In the genomic region with DNA sequence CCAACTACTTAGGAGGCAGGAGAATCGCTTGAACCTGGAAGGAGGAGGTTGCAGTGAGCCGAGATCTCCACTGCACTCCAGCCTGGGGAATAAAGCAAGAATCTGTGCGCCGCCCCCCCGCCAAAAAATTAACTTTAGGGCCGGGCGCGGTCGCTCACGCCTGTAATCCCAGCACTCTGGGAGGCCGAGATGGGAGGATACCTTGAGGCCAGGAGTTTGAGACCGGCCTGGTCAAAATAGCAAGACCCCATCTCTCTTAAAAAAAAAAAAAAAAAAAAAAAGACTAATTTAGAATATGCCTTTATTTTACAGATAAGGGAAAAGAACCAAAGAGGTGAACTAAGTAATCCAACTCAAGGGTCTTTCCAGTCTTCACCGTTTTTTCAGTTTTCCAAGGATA, we compare ENCODE assay signal across 7 cellular contexts. TPM values are rescaled to one million over a fixed set of nuclear protein-coding genes. Genes with fewer than 3 reads are reported as not detected.
A peak's percentile ranks its signal among the peaks of the same experiment; 100 is the strongest.
DNase-seq lines count a peak whose midpoint lies in the region; ATAC-seq and TF ChIP-seq lines count a peak whose summit lies in the region.

No MANE protein-coding gene starts in this region.

- no peaks in the 10 kb centered on the region for H3K27me3 ChIP-seq in iPS-18a (ENCODE audit: control insufficient read depth, insufficient read depth, low read length)

- no peaks in the 10 kb centered on the region for H3K9me3 ChIP-seq in iPS-18a (ENCODE audit: control insufficient read depth, low read depth, low read length)

- H3K27me3 Mint-ChIP-seq in HFFc6 (ENCODE audit: insufficient read depth): no peaks in the 10 kb centered on the region
- no peaks in the 10 kb centered on the region for H3K27me3 Mint-ChIP-seq in activated CD8-positive, alpha-beta T cell treated with anti-CD3 and anti-CD28 coated beads, Interleukin-2, amount 10 ng/mL, durations not matched to agents 7 days and 5 days (ENCODE audit: low read depth)
- H3K27me3 Mint-ChIP-seq in stimulated activated naive B cell treated with anti-CD40 and anti-IgM and Interleukin-4, amounts not matched to agents 10 μg/mL and 1 μg/mL and 100 μg/mL, for 72 hours: no peaks in the 10 kb centered on the region

- H3K4me1 ChIP-seq in iPS-18a (ENCODE audit: control insufficient read depth, low read depth, low read length): no peaks in the 10 kb centered on the region

- H3K4me3 ChIP-seq in iPS-18a (ENCODE audit: low read length): peak overlapping the region; percentile 100

- H3K36me3 Mint-ChIP-seq in HFFc6 (ENCODE audit: low read depth): peaks cover 36% of the 10 kb centered on the region
- peaks cover 50% of the 10 kb centered on the region for H3K36me3 Mint-ChIP-seq in activated CD8-positive, alpha-beta T cell treated with anti-CD3 and anti-CD28 coated beads, Interleukin-2, amount 10 ng/mL, durations not matched to agents 7 days and 5 days (ENCODE audit: low read depth)
- H3K36me3 Mint-ChIP-seq in stimulated activated naive B cell treated with anti-CD40 and anti-IgM and Interleukin-4, amounts not matched to agents 10 μg/mL and 1 μg/mL and 100 μg/mL, for 72 hours: peaks cover 11 to 23% of the 10 kb centered on the region in 2 donors

- DNase-seq in HFFc6 (no peak), NCI-H187 treated with DMSO at 0.1 percent for 48 hours (lab: John Stamatoyannopoulos, UW) (no peak), Ammon's horn (ENCODE audit: low spot score) (no peak)
- no peak for DNase-seq in activated CD8-positive, alpha-beta T cell treated with anti-CD3 and anti-CD28 coated beads, Interleukin-2, amount 10 ng/mL, durations not matched to agents 7 days and 5 days
- no peak for DNase-seq in stimulated activated naive B cell treated with anti-CD40 and anti-IgM and Interleukin-4, amounts not matched to agents 10 μg/mL and 1 μg/mL and 100 μg/mL, for 72 hours

- CTCF ChIA-PET in activated CD8-positive, alpha-beta T cell treated with anti-CD3 and anti-CD28 coated beads, Interleukin-2, amount 10 ng/mL, durations not matched to agents 7 days and 5 days (lab: Charles Lee): no interaction called here

- H3K36me3 ChIP-seq in iPS-18a (ENCODE audit: control insufficient read depth, low read depth, low read length): peaks cover 49% of the 10 kb centered on the region

- peak overlapping the region; percentile 99 for H3K4me3 Mint-ChIP-seq in HFFc6
- H3K4me3 Mint-ChIP-seq in activated CD8-positive, alpha-beta T cell treated with anti-CD3 and anti-CD28 coated beads, Interleukin-2, amount 10 ng/mL, durations not matched to agents 7 days and 5 days: peak overlapping the region; percentile 99
- H3K4me3 Mint-ChIP-seq in stimulated activated naive B cell treated with anti-CD40 and anti-IgM and Interleukin-4, amounts not matched to agents 10 μg/mL and 1 μg/mL and 100 μg/mL, for 72 hours: peak overlapping the region; percentile 93 to 95

- POLR2A ChIA-PET in activated CD8-positive, alpha-beta T cell treated with anti-CD3 and anti-CD28 coated beads, Interleukin-2, amount 10 ng/mL, durations not matched to agents 7 days and 5 days (lab: Charles Lee): interaction anchor here (0.6 kb wide), 1 partner anchor 27 kb away, joined by 4 read pairs; no protein-coding TSS in a partner anchor

- peaks cover 44% of the 10 kb centered on the region for H3K4me1 Mint-ChIP-seq in HFFc6 (ENCODE audit: low read depth)
- peaks cover 51% of the 10 kb centered on the region for H3K4me1 Mint-ChIP-seq in activated CD8-positive, alpha-beta T cell treated with anti-CD3 and anti-CD28 coated beads, Interleukin-2, amount 10 ng/mL, durations not matched to agents 7 days and 5 days (ENCODE audit: low read depth)
- H3K4me1 Mint-ChIP-seq in stimulated activated naive B cell treated with anti-CD40 and anti-IgM and Interleukin-4, amounts not matched to agents 10 μg/mL and 1 μg/mL and 100 μg/mL, for 72 hours: peaks cover 23 to 46% of the 10 kb centered on the region in 2 donors

- no peaks in the 10 kb centered on the region for H3K9me3 Mint-ChIP-seq in HFFc6
- H3K9me3 Mint-ChIP-seq in activated CD8-positive, alpha-beta T cell treated with anti-CD3 and anti-CD28 coated beads, Interleukin-2, amount 10 ng/mL, durations not matched to agents 7 days and 5 days (ENCODE audit: insufficient read depth): no peaks in the 10 kb centered on the region
- H3K9me3 Mint-ChIP-seq in stimulated activated naive B cell treated with anti-CD40 and anti-IgM and Interleukin-4, amounts not matched to agents 10 μg/mL and 1 μg/mL and 100 μg/mL, for 72 hours: no peaks in the 10 kb centered on the region

- H3K27ac Mint-ChIP-seq in HFFc6: peak overlapping the region; percentile 96
- H3K27ac Mint-ChIP-seq in activated CD8-positive, alpha-beta T cell treated with anti-CD3 and anti-CD28 coated beads, Interleukin-2, amount 10 ng/mL, durations not matched to agents 7 days and 5 days: peak overlapping the region; percentile 99
- peak overlapping the region; percentile 98 for H3K27ac Mint-ChIP-seq in stimulated activated naive B cell treated with anti-CD40 and anti-IgM and Interleukin-4, amounts not matched to agents 10 μg/mL and 1 μg/mL and 100 μg/mL, for 72 hours

- ATAC-seq in activated CD8-positive, alpha-beta T cell treated with anti-CD3 and anti-CD28 coated beads, Interleukin-2, amount 10 ng/mL, durations not matched to agents 7 days and 5 days: no peak
- ATAC-seq in stimulated activated naive B cell treated with anti-CD40 and anti-IgM and Interleukin-4, amounts not matched to agents 10 μg/mL and 1 μg/mL and 100 μg/mL, for 72 hours (replicated peaks): no peak
- no peak for ATAC-seq in HG03457 (IDR thresholded peaks at IDR 0.05; ENCODE audit: unreplicated experiment)

- H3K27ac ChIP-seq in iPS-18a (ENCODE audit: low read length): no peak overlapping the region

- H3K9ac ChIP-seq in iPS-18a (ENCODE audit: low read length): peak overlapping the region; percentile 100

- no peak for TF ChIP-seq CTCF in HFFc6 (IDR thresholded peaks at IDR 0.05)

RNA-seq across cellular contexts. Expression of a gene that starts 1.2 kb away (rescaled TPM):
- 10 to 100 TPM; 17.6 to 28.8 (median 23.2) TPM for total RNA-seq in HFFc6 (2021; fragmentation: NEBNext Ultra II Directional; extraction: Animal tissue kit (Norgen Biotek cat#: 25700))
- 10 to 100 TPM; 51.3 to 54.3 TPM for total RNA-seq in activated CD8-positive, alpha-beta T cell treated with anti-CD3 and anti-CD28 coated beads, Interleukin-2, amount 10 ng/mL, durations not matched to agents 7 days and 5 days

RNA-seq across cellular contexts. Expression of a gene that starts 35.6 kb away (rescaled TPM):
- total RNA-seq in HFFc6 (2021; fragmentation: NEBNext Ultra II Directional; extraction: Animal tissue kit (Norgen Biotek cat#: 25700)): 10 to 100 TPM; 30.7 to 36.7 (median 31.3) TPM
- 10 to 100 TPM; 45.1 to 50.6 TPM for total RNA-seq in activated CD8-positive, alpha-beta T cell treated with anti-CD3 and anti-CD28 coated beads, Interleukin-2, amount 10 ng/mL, durations not matched to agents 7 days and 5 days
